ENCODE assay signal across 22 cellular contexts in genomic region chr7:71349583-71350481, GRCh38.
DNase-seq lines count a peak whose midpoint lies in the region; ATAC-seq and TF ChIP-seq lines count a peak whose summit lies in the region.
"Had no signal": no experiment of that assay in that cellular context is flagged by ENCODE, and none has a peak within 500 bp of the region (broad histone marks: within the 10 kb centered on the region; RNA-seq: fewer than 3 reads in every experiment).

No MANE protein-coding gene starts in this region.

- H3K27ac ChIP-seq in GM23338 (ENCODE audit: low read depth) (peak overlapping the region; percentile 70), body of pancreas (peak overlapping the region; percentile 65 to 86 (median 76)), lower lobe of right lung (no peak overlapping the region), stomach (no peak overlapping the region)
- H3K27ac ChIP-seq: A549, PC-9 had no signal

- peaks cover 41% of the 10 kb centered on the region for H3K36me3 Mint-ChIP-seq in GM23338 (ENCODE audit: low read depth)
- H3K36me3 Mint-ChIP-seq in immature natural killer cell = no peaks in the 10 kb centered on the region
- H3K36me3 Mint-ChIP-seq: CD14-positive monocyte had no signal

- no peaks in the 10 kb centered on the region for H3K9me2 ChIP-seq in GM23338 (ENCODE audit: insufficient read depth)

- no peak for TF ChIP-seq EP300 in stomach (IDR thresholded peaks at IDR 0.05)

- H3K4me1 ChIP-seq in GM23338 (ENCODE audit: insufficient read depth) (peaks cover 25% of the 10 kb centered on the region), body of pancreas (peaks cover 24% of the 10 kb centered on the region), lower lobe of right lung (no peaks in the 10 kb centered on the region), stomach (peaks cover 0 to 6% (median 0%) of the 10 kb centered on the region in 4 donors)
- H3K4me1 ChIP-seq: A549 had no signal

- H3K27ac Mint-ChIP-seq in GM23338 (no peak overlapping the region), immature natural killer cell (no peak overlapping the region)
- H3K27ac Mint-ChIP-seq: B cell, CD14-positive monocyte had no signal

- H3K4me3 Mint-ChIP-seq in GM23338 (no peak overlapping the region), immature natural killer cell (no peak overlapping the region)
- H3K4me3 Mint-ChIP-seq: B cell, CD14-positive monocyte had no signal

- TF ChIP-seq POLR2A in body of pancreas (IDR thresholded peaks at IDR 0.05) = peak in 1 of 3 donors; percentile 15
- TF ChIP-seq POLR2A in stomach (IDR thresholded peaks at IDR 0.05) = no peak

- TF ChIP-seq CTCF in GM23338 (conservative IDR thresholded peaks at IDR 0.05; ENCODE audit: low read depth in 2 of 2) = no peak
- peak in 2 of 7 experiments; percentile 17 to 23 for TF ChIP-seq CTCF in body of pancreas (IDR thresholded peaks at IDR 0.05)
- no peak for TF ChIP-seq CTCF in lower lobe of right lung (IDR thresholded peaks at IDR 0.05)
- no peak for TF ChIP-seq CTCF in stomach (IDR thresholded peaks at IDR 0.05)

- no peak overlapping the region for H2AFZ ChIP-seq in GM23338
- H2AFZ ChIP-seq: PC-9 had no signal

- H3K4me1 Mint-ChIP-seq in GM23338 (peaks cover 22% of the 10 kb centered on the region), immature natural killer cell (no peaks in the 10 kb centered on the region)
- H3K4me1 Mint-ChIP-seq: B cell, CD14-positive monocyte had no signal

- DNase-seq in GM23338 (ENCODE audit: low spot score) = no peak
- DNase-seq in body of pancreas = peak in 3 of 4 donors; percentile 22 to 67 (median 56)
- DNase-seq in lower lobe of right lung = no peak
- DNase-seq in stomach = no peak
- no peak for DNase-seq in immature natural killer cell
- DNase-seq in stimulated activated CD4-positive, alpha-beta T cell treated with anti-CD3 and anti-CD28 coated beads, Interleukin-15, amount 100 ng/mL, for 24 hours = no peak
- no peak for DNase-seq in amygdala (lab: John Stamatoyannopoulos, UW)
- DNase-seq: EL, GF-D8, KBM-7, NCI-H1092 treated with DMSO at 0.1 percent for 48 hours, NCI-H1694, NCI-H2081 treated with DMSO at 0.1 percent for 48 hours, NCI-H510A, NCI-H748 treated with DMSO at 0.1 percent for 48 hours, PC-9, RPMI8226, SHP77 treated with DMSO at 0.1 percent for 48 hours had no signal

- H3K4me2 ChIP-seq in GM23338 = no peak overlapping the region
- H3K4me2 ChIP-seq: A549, PC-9 had no signal

- intact Hi-C loops in body of pancreas (cut with DNase I) (no loop called here), lower lobe of right lung (cut with DNase I) (no loop called here), stomach (cut with DNase I; ENCODE audit: low total_unique reads) (no loop called here)

- H3K27me3 ChIP-seq in GM23338 (ENCODE audit: insufficient read depth) = no peaks in the 10 kb centered on the region
- H3K27me3 ChIP-seq in body of pancreas = no peaks in the 10 kb centered on the region
- no peaks in the 10 kb centered on the region for H3K27me3 ChIP-seq in lower lobe of right lung (ENCODE audit: low read depth)
- H3K27me3 ChIP-seq in stomach = no peaks in the 10 kb centered on the region

- H4K20me1 ChIP-seq in GM23338 (replicated peaks; ENCODE audit: insufficient read depth) = no peaks in the 10 kb centered on the region

- 17 to 19% methylated on average over 8 of the region's 8 CpGs for WGBS in body of pancreas, 2 donors
- WGBS in stomach, 5 donors = 40 to 56% (median 44%) methylated on average over 8 of the region's 8 CpGs

- H3K27me3 Mint-ChIP-seq in GM23338 (ENCODE audit: insufficient read depth, low read depth, poor library complexity) (peaks cover 6% of the 10 kb centered on the region), immature natural killer cell (ENCODE audit: low read depth in 3 of 3) (peaks cover 0 to 2% (median 2%) of the 10 kb centered on the region in 3 donors)
- H3K27me3 Mint-ChIP-seq: B cell had no signal

- no peaks in the 10 kb centered on the region for H3F3A ChIP-seq in GM23338 (replicated peaks; ENCODE audit: low read depth)

- H3K79me2 ChIP-seq in GM23338 (replicated peaks; ENCODE audit: insufficient read depth) = peaks cover 72% of the 10 kb centered on the region

- ATAC-seq in GM23338 (no peak), body of pancreas (peak; percentile 85), lower lobe of right lung (peak; percentile 77 to 80)
- ATAC-seq: A549, SK-N-SH treated with all-trans-retinoic acid at 6 μM for 48 hours had no signal

- peaks cover 37% of the 10 kb centered on the region for H3K9me3 Mint-ChIP-seq in GM23338
- peaks cover 2 to 37% (median 10%) of the 10 kb centered on the region in 6 donors for H3K9me3 Mint-ChIP-seq in immature natural killer cell

- H3K36me3 ChIP-seq in GM23338 (ENCODE audit: insufficient read depth) = peaks cover 8% of the 10 kb centered on the region; the same call in 1 of the 2 replicates
- no peaks in the 10 kb centered on the region for H3K36me3 ChIP-seq in body of pancreas (replicated peaks in 1 of 2; ENCODE audit: insufficient read depth in 1 of 2, low read depth in 2 of 2)
- H3K36me3 ChIP-seq in lower lobe of right lung = no peaks in the 10 kb centered on the region
- no peaks in the 10 kb centered on the region for H3K36me3 ChIP-seq in stomach

- H3K4me3 ChIP-seq in GM23338 = no peak overlapping the region
- H3K4me3 ChIP-seq in body of pancreas = no peak overlapping the region
- H3K4me3 ChIP-seq in lower lobe of right lung = no peak overlapping the region
- peak overlapping the region in 3 of 4 donors; percentile 3 to 11 (median 8) for H3K4me3 ChIP-seq in stomach
- H3K4me3 ChIP-seq: A549, PC-9 had no signal

- no peaks in the 10 kb centered on the region for H3K9me3 ChIP-seq in body of pancreas
- no peaks in the 10 kb centered on the region for H3K9me3 ChIP-seq in lower lobe of right lung
- H3K9me3 ChIP-seq in stomach = peaks cover 0 to 27% (median 14%) of the 10 kb centered on the region in 4 donors
- H3K9me3 ChIP-seq: A549 had no signal

TF ChIP-seq in GM23338, 12 proteins besides CTCF, POLR2A, EP300 and RAD21:
- TF ChIP-seq ZNF331 (CRISPR knock-in tag; IDR thresholded peaks at IDR 0.05; ENCODE audit: low read depth) (no peak), POLR2AphosphoS5 (IDR thresholded peaks at IDR 0.05; ENCODE audit: low read depth) (no peak)

Comparison
In these comparisons a context has a peak if more than half of its experiments do, and no peak if none do; other contexts are left out.
1. DNase-seq: peak in body of pancreas (3 of 4); none in GM23338 (single experiment), lower lobe of right lung (single experiment), stomach (single experiment), immature natural killer cell (0 of 3), stimulated activated CD4-positive, alpha-beta T cell treated with anti-CD3 and anti-CD28 coated beads, Interleukin-15, amount 100 ng/mL, for 24 hours (single experiment) and amygdala (0 of 56).
2. H3K27ac ChIP-seq: peak in GM23338 (single experiment) and body of pancreas (4 of 4); none in lower lobe of right lung (single experiment) and stomach (0 of 5).
3. H3K4me3 ChIP-seq: peak in stomach (3 of 4); none in GM23338 (single experiment), body of pancreas (0 of 2) and lower lobe of right lung (single experiment).